Comparison of ENCODE assay signal across 20 cellular contexts in the genomic region with DNA sequence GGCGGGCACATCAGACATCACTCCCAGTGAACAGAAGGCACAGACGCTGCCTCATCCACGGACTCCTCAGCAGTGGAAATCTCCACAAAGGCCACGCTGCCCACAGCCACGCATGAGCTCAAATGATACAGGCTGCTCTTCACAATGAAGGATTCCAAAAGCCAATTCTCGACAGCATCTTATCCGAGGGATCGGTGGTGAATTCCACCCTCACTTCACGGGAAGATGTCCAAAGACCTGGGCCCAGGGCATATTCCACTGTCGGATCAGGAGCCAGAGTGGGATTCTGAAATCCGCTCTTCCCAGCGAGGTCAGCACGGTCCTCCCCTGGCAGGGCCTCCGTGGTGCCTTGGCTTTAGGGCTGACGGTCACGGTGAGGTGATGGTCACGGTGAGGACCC.
"Had no signal": no experiment of that assay in that cellular context is flagged by ENCODE, and none has a peak within 500 bp of the region (broad histone marks: within the 10 kb centered on the region; RNA-seq: fewer than 3 reads in every experiment).

No MANE protein-coding gene starts in this region.

- H3K27ac ChIP-seq: colonic mucosa, foreskin keratinocyte, left ventricle myocardium inferior, right atrium auricular region, suprapubic skin, tibial artery, upper lobe of left lung, vagina had no signal

- DNase-seq: colonic mucosa; dermis blood vessel endothelial cell; erythroblast; foreskin keratinocyte; kidney; left cardiac atrium; left ventricle myocardium inferior; mesenchymal stem cell; midbrain; small intestine; stimulated activated CD4-positive, alpha-beta T cell treated with anti-CD3 and anti-CD28 coated beads, Interleukin-12 subunit alpha, Interleukin-12 subunit beta, amount 100 ng/mL, for 4 hours; stimulated activated naive CD4-positive, alpha-beta T cell treated with Interleukin-2 at 50 U/mL for 16 hours; tibial artery; upper lobe of left lung had no signal

- ATAC-seq: foreskin keratinocyte; left cardiac atrium; natural killer cell treated with Interleukin-12 subunit alpha and Interleukin-12 subunit beta and Interleukin-15 and Interleukin-18, amount 100 ng/mL, for 72 hours had no signal

- H3K9me3 Mint-ChIP-seq: natural killer cell treated with Interleukin-12 subunit alpha and Interleukin-12 subunit beta and Interleukin-15 and Interleukin-18, amount 100 ng/mL, for 72 hours had no signal

- H3K27ac Mint-ChIP-seq: natural killer cell treated with Interleukin-12 subunit alpha and Interleukin-12 subunit beta and Interleukin-15 and Interleukin-18, amount 100 ng/mL, for 72 hours had no signal

- H3K4me1 ChIP-seq: colonic mucosa, foreskin keratinocyte, left ventricle myocardium inferior, right atrium auricular region, suprapubic skin, tibial artery, upper lobe of left lung, vagina had no signal

- FAIRE-seq: endothelial cell of umbilical vein, kidney, small intestine had no signal

- H3K27me3 ChIP-seq: colonic mucosa, foreskin keratinocyte, right atrium auricular region, suprapubic skin, tibial artery, upper lobe of left lung, vagina had no signal

- H3K27me3 Mint-ChIP-seq: natural killer cell treated with Interleukin-12 subunit alpha and Interleukin-12 subunit beta and Interleukin-15 and Interleukin-18, amount 100 ng/mL, for 72 hours had no signal

- H3K36me3 ChIP-seq: colonic mucosa, left ventricle myocardium inferior, right atrium auricular region, vagina had no signal

- H3K9me3 ChIP-seq: colonic mucosa, left ventricle myocardium inferior, right atrium auricular region, suprapubic skin, tibial artery, upper lobe of left lung, vagina had no signal

- H3K4me3 ChIP-seq: colonic mucosa, left ventricle myocardium inferior, lung, right atrium auricular region, suprapubic skin, tibial artery, upper lobe of left lung, vagina had no signal

- H3K4me3 Mint-ChIP-seq: natural killer cell treated with Interleukin-12 subunit alpha and Interleukin-12 subunit beta and Interleukin-15 and Interleukin-18, amount 100 ng/mL, for 72 hours had no signal

- H3K36me3 Mint-ChIP-seq: natural killer cell treated with Interleukin-12 subunit alpha and Interleukin-12 subunit beta and Interleukin-15 and Interleukin-18, amount 100 ng/mL, for 72 hours had no signal
